Comparison of ENCODE assay signal across 10 cellular contexts in the genomic region with DNA sequence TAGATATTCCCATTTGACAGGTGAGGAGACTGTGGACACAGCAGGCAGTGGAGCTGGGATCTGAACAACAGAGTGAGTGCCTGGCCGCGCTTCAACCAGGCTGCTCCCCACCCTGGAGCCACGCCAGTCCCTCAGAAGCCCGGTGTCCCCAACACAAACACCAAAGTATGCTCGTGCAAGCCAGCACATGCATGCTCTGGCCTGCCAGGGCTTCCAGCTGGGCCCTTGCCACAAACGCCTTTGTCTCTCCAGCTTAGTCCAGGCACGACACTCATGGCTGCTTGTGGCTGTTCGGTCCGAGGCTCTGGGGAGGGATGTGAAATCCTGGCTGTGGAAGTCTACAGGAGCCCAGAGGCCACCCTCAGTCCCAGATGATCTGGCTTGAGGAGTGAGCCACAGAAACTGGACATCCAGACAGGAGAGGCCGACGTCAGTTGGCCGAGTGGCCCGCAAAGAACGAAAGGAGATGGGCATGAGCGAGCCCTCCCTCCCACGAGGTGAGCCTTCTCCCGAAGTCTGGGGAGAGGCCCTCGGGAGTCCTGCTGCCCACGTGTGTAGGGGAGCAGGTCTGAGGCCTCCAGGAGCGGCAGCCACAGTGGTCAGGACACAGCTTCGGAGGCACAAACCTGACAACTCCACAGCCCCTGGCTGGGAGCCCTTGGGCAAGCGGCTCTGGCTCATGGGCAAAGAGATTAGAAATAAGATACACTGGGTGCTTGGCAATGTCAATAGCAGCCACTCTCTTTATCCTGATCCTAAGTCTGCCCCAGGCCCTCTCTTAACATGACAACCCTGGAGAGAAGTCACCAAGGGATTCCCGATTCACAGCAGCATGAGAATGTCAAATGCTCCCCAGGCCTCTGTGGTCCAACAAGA.
A peak's percentile ranks its signal among the peaks of the same experiment; 100 is the strongest.
DNase-seq lines count a peak whose midpoint lies in the region; ATAC-seq and TF ChIP-seq lines count a peak whose summit lies in the region.
"Had no signal": no experiment of that assay in that cellular context is flagged by ENCODE, and none has a peak within 500 bp of the region (broad histone marks: within the 10 kb centered on the region; RNA-seq: fewer than 3 reads in every experiment).

No MANE protein-coding gene starts in this region.

- H3K36me3 ChIP-seq in GM23338 (ENCODE audit: insufficient read depth), result peaks cover 26% of the 10 kb centered on the region

- no peaks in the 10 kb centered on the region for H3K9me2 ChIP-seq in GM23338 (ENCODE audit: insufficient read depth)

- peak overlapping the region in 9 of 10 donors; percentile 28 to 79 (median 63) for H3K4me3 Mint-ChIP-seq in naive thymus-derived CD8-positive, alpha-beta T cell
- H3K4me3 Mint-ChIP-seq in GM23338, result no peak overlapping the region

- intact Hi-C loops in dorsolateral prefrontal cortex (cut with DNase I), result no loop called here

- H3K4me3 ChIP-seq in AG10803 (ENCODE audit: low read length) (no peak overlapping the region), dorsolateral prefrontal cortex (no peak overlapping the region), GM23338 (no peak overlapping the region)

- H3K4me1 ChIP-seq in GM23338 (ENCODE audit: insufficient read depth), result no peaks in the 10 kb centered on the region
- H3K4me1 ChIP-seq: Caco-2 had no signal

- H3K36me3 Mint-ChIP-seq in naive thymus-derived CD8-positive, alpha-beta T cell, result peaks cover 5 to 40% (median 30%) of the 10 kb centered on the region in 3 donors
- H3K36me3 Mint-ChIP-seq in GM23338 (ENCODE audit: low read depth), result peaks cover 53% of the 10 kb centered on the region

- H3K4me1 Mint-ChIP-seq in naive thymus-derived CD8-positive, alpha-beta T cell, result peaks cover 15 to 55% (median 46%) of the 10 kb centered on the region in 4 donors
- peaks cover 13% of the 10 kb centered on the region; the same call in 2 of the 3 replicates for H3K4me1 Mint-ChIP-seq in GM23338

- H3K4me2 ChIP-seq in GM23338, result no peak overlapping the region

- H3K27me3 Mint-ChIP-seq in naive thymus-derived CD8-positive, alpha-beta T cell, result peaks cover 0 to 13% (median 0%) of the 10 kb centered on the region in 5 donors
- peaks cover 14% of the 10 kb centered on the region for H3K27me3 Mint-ChIP-seq in GM23338 (ENCODE audit: insufficient read depth, low read depth, poor library complexity)

- H3K9me3 Mint-ChIP-seq in naive thymus-derived CD8-positive, alpha-beta T cell, result no peaks in the 10 kb centered on the region
- H3K9me3 Mint-ChIP-seq in GM23338, result no peaks in the 10 kb centered on the region; the same call in 2 of the 3 replicates

- H3K27ac ChIP-seq in dorsolateral prefrontal cortex (peak overlapping the region in 22 of 59 donors; percentile 1 to 66 (median 39)), GM23338 (ENCODE audit: low read depth) (no peak overlapping the region; the same call in 1 of the 2 replicates)

- 0 out of 2 replicates have a peak, but pooled peaks cover 3% of the 10 kb centered on the region for H3F3A ChIP-seq in GM23338 (replicated peaks; ENCODE audit: low read depth)

- TF ChIP-seq CTCF in AG10803 (conservative IDR thresholded peaks at IDR 0.05; ENCODE audit: low read length), result no peak
- no peak for TF ChIP-seq CTCF in dorsolateral prefrontal cortex (IDR thresholded peaks at IDR 0.05 in 54 of 56, conservative IDR thresholded peaks at IDR 0.05 in 2 of 56; ENCODE audit: low read depth in 1 of 56, partially characterized antibody in 56 of 56)
- no peak for TF ChIP-seq CTCF in GM23338 (conservative IDR thresholded peaks at IDR 0.05; ENCODE audit: low read depth in 2 of 2)

- H3K27me3 ChIP-seq in dorsolateral prefrontal cortex (no peaks in the 10 kb centered on the region), GM23338 (ENCODE audit: insufficient read depth) (no peaks in the 10 kb centered on the region)

- DNase-seq in AG10803 (ENCODE audit: low read depth), result peak; percentile 20
- DNase-seq in dorsolateral prefrontal cortex, result peak; percentile 29 to 75 (median 67)
- peak in 1 of 10 donors; percentile 63 for DNase-seq in naive thymus-derived CD8-positive, alpha-beta T cell
- no peak for DNase-seq in GM23338 (ENCODE audit: low spot score)
- DNase-seq in NCI-H774 (lab: John Stamatoyannopoulos, UW), result no peak
- no peak for DNase-seq in SW 1271 (lab: John Stamatoyannopoulos, UW)
- DNase-seq: Caco-2, NCI-H526 treated with DMSO at 0.1 percent for 48 hours had no signal

- ATAC-seq in GM18505 (IDR thresholded peaks at IDR 0.05; ENCODE audit: unreplicated experiment) (no peak), HG03280 (IDR thresholded peaks at IDR 0.05; ENCODE audit: unreplicated experiment) (no peak), GM23338 (no peak)
- ATAC-seq in naive thymus-derived CD8-positive, alpha-beta T cell, result peak in 1 of 2 donors; percentile 2

- no peaks in the 10 kb centered on the region; the same call in none of the 2 replicates for H4K20me1 ChIP-seq in GM23338 (replicated peaks; ENCODE audit: insufficient read depth)

- H2AFZ ChIP-seq in GM23338, result no peak overlapping the region

- H3K79me2 ChIP-seq in GM23338 (replicated peaks; ENCODE audit: insufficient read depth), result no peaks in the 10 kb centered on the region

- POLR2A ChIA-PET in naive thymus-derived CD8-positive, alpha-beta T cell (lab: Charles Lee), result interaction anchor here (1.1 to 3.5 kb wide), 9 partner anchors 11 to 171 kb away, joined by 3 to 19 read pairs (median 8); partner anchors contain the start of genes ALDH4A1 and IFFO2

- H3K27ac Mint-ChIP-seq in naive thymus-derived CD8-positive, alpha-beta T cell, result peak overlapping the region; percentile 12 to 94 (median 72)
- H3K27ac Mint-ChIP-seq in GM23338, result no peak overlapping the region

- TF ChIP-seq POLR2A in GM18505 (IDR thresholded peaks at IDR 0.05; ENCODE audit: borderline replicate concordance, extremely low read depth, insufficient read depth, insufficient read length), result peak; percentile 21

TF ChIP-seq in GM23338, 12 proteins besides CTCF, POLR2A, EP300 and RAD21 (continues in another document):
- TF ChIP-seq JUNB (IDR thresholded peaks at IDR 0.05; ENCODE audit: unreplicated experiment), result no peak
- no peak for TF ChIP-seq CREB1 (CRISPR knock-in tag; IDR thresholded peaks at IDR 0.05; ENCODE audit: low read depth)
- no peak for TF ChIP-seq NANOG (IDR thresholded peaks at IDR 0.05; ENCODE audit: borderline replicate concordance)
- TF ChIP-seq EZH2phosphoT487 (IDR thresholded peaks at IDR 0.05; ENCODE audit: unreplicated experiment), result no peak
- TF ChIP-seq EZH2 (IDR thresholded peaks at IDR 0.05; ENCODE audit: low read depth, unreplicated experiment), result no peak
- TF ChIP-seq ZNF114 (CRISPR knock-in tag; IDR thresholded peaks at IDR 0.05), result no peak
- TF ChIP-seq, protein P1, sequence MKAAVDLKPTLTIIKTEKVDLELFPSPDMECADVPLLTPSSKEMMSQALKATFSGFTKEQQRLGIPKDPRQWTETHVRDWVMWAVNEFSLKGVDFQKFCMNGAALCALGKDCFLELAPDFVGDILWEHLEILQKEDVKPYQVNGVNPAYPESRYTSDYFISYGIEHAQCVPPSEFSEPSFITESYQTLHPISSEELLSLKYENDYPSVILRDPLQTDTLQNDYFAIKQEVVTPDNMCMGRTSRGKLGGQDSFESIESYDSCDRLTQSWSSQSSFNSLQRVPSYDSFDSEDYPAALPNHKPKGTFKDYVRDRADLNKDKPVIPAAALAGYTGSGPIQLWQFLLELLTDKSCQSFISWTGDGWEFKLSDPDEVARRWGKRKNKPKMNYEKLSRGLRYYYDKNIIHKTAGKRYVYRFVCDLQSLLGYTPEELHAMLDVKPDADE (IDR thresholded peaks at IDR 0.05), result no peak

Comparison
In these comparisons a context has a peak if more than half of its experiments do, and no peak if none do; other contexts are left out.
1. DNase-seq: peak in AG10803 (single experiment) and dorsolateral prefrontal cortex (10 of 10); none in GM23338 (single experiment), NCI-H774 (single experiment) and SW 1271 (0 of 2).